1 cellular context compared by ENCODE assay signal in genomic region chr3:14298442-14298841, GRCh38.
TF ChIP-seq lines count a peak whose summit lies in the region.

No MANE protein-coding gene starts in this region.

TF ChIP-seq in IMR-90, 13 proteins besides CTCF, POLR2A, EP300 and RAD21:
- TF ChIP-seq RFX5 (IDR thresholded peaks at IDR 0.05; ENCODE audit: low read depth, low read length) (no peak), RCOR1 (IDR thresholded peaks at IDR 0.05; ENCODE audit: insufficient replicate concordance, low read length) (no peak), CEBPB (IDR thresholded peaks at IDR 0.05; ENCODE audit: low read depth, low read length) (no peak), MXI1 (IDR thresholded peaks at IDR 0.05; ENCODE audit: borderline replicate concordance, low read depth, low read length) (no peak), CHD1 (IDR thresholded peaks at IDR 0.05; ENCODE audit: low read depth, low read length) (no peak), ELK1 (IDR thresholded peaks at IDR 0.05; ENCODE audit: borderline replicate concordance, low read depth, low read length) (no peak), MAFK (IDR thresholded peaks at IDR 0.05; ENCODE audit: low read depth, low read length) (no peak), USF2 (IDR thresholded peaks at IDR 0.05; ENCODE audit: low read depth, low read length) (no peak), FOS (IDR thresholded peaks at IDR 0.05; ENCODE audit: low read depth, low read length) (no peak), MAZ (IDR thresholded peaks at IDR 0.05; ENCODE audit: borderline replicate concordance, low read depth, low read length) (no peak), BHLHE40 (IDR thresholded peaks at IDR 0.05; ENCODE audit: low read depth, low read length) (no peak)
